In genomic region chr11:93522448-93522847, GRCh38 we compare ENCODE assay signal across 30 cellular contexts. TPM values are rescaled to one million over a fixed set of nuclear protein-coding genes. Genes with fewer than 3 reads are reported as not detected.
DNase-seq lines count a peak whose midpoint lies in the region; ATAC-seq, FAIRE-seq and TF ChIP-seq lines count a peak whose summit lies in the region.
"Had no signal": no experiment of that assay in that cellular context is flagged by ENCODE, and none has a peak within 500 bp of the region (broad histone marks: within the 10 kb centered on the region; RNA-seq: fewer than 3 reads in every experiment).

No MANE protein-coding gene starts in this region.

- no peak for DNase-seq in T-helper 1 cell
- DNase-seq in NCI-H2029 treated with DMSO at 0.1 percent for 48 hours (lab: John Stamatoyannopoulos, UW): peak; percentile 66
- no peak for DNase-seq in GM12878 (ENCODE audit: low read depth, low spot score)
- DNase-seq in stimulated activated naive B cell treated with anti-CD40 and anti-IgM and Interleukin-4, amounts not matched to agents 10 μg/mL and 1 μg/mL and 100 μg/mL, for 72 hours: no peak
- DNase-seq in glutamatergic neuron: no peak
- DNase-seq: activated CD4-positive, alpha-beta T cell treated with anti-CD3 and anti-CD28 coated beads, Interleukin-2, amount 50 U/mL, for 1 hour; activated naive CD4-positive, alpha-beta T cell treated with anti-CD3 and anti-CD28 coated beads for 36 hours; activated T-cell treated with anti-CD3 and anti-CD28 coated beads, Interleukin-2, amount 50 U/mL, for 72 hours; CD8-positive, alpha-beta T cell; central memory CD4-positive, alpha-beta T cell; cortex of kidney; effector memory CD8-positive, alpha-beta T cell; HCEC 1CT; immature natural killer cell; KG1; left cardiac atrium; MM.1S; NCI-H1417 treated with DMSO at 0.1 percent for 48 hours; NCI-H510A; Right ventricle myocardium superior; T-helper 9 cell; upper lobe of right lung had no signal

- H3K4me2 ChIP-seq in GM12878 (ENCODE audit: control insufficient read depth, insufficient read depth): peak overlapping the region; percentile 96; the same call in 1 of the 2 replicates
- H3K4me2 ChIP-seq: A549 had no signal

- H3K36me3 ChIP-seq in GM12878 (ENCODE audit: control insufficient read depth in 2 of 2, insufficient read depth in 2 of 2, low read length in 1 of 2): no peaks in the 10 kb centered on the region; a peak in 1 of 4 replicates
- H3K36me3 ChIP-seq: upper lobe of right lung had no signal

- no peaks in the 10 kb centered on the region for H3K27me3 Mint-ChIP-seq in T-helper 1 cell treated with Interleukin-12 subunit alpha and Interleukin-12 subunit beta and Interleukin-4 antibody, amounts not matched to agents 30 μg/mL and 1 μg/mL, for 36 hours (ENCODE audit: low read depth)
- H3K27me3 Mint-ChIP-seq in stimulated activated naive B cell treated with anti-CD40 and anti-IgM and Interleukin-4, amounts not matched to agents 10 μg/mL and 1 μg/mL and 100 μg/mL, for 72 hours: no peaks in the 10 kb centered on the region
- H3K27me3 Mint-ChIP-seq in glutamatergic neuron (ENCODE audit: unreplicated experiment): no peaks in the 10 kb centered on the region
- H3K27me3 Mint-ChIP-seq: effector memory CD8-positive, alpha-beta T cell had no signal

- no peaks in the 10 kb centered on the region for H4K20me1 ChIP-seq in GM12878 (ENCODE audit: control insufficient read depth, insufficient read depth)

- H3K4me1 ChIP-seq in GM12878 (ENCODE audit: control insufficient read depth, insufficient read depth, low read length): peaks cover 70% of the 10 kb centered on the region
- H3K4me1 ChIP-seq: A549 had no signal

- TF ChIP-seq RAD21 in GM12878 (IDR thresholded peaks at IDR 0.05; ENCODE audit: insufficient read depth, low read depth, low read length): no peak

- TF ChIP-seq CTCF in GM12878 (IDR thresholded peaks at IDR 0.05 in 2 of 3, conservative IDR thresholded peaks at IDR 0.05 in 1 of 3; ENCODE audit: control insufficient read depth in 2 of 3, extremely low read depth in 1 of 3, insufficient read depth in 1 of 3, low read depth in 3 of 3, low read length in 3 of 3): no peak
- no peak for TF ChIP-seq CTCF in glutamatergic neuron (IDR thresholded peaks at IDR 0.05; ENCODE audit: partially characterized antibody, unreplicated experiment)

- intact Hi-C loops in GM12878 (cut with micrococcal nuclease; ENCODE audit: unreplicated experiment): loop anchor here (10.0 kb wide), 1 partner anchor 1732 kb away; no protein-coding TSS in a partner anchor

- peaks cover 65% of the 10 kb centered on the region for H3K79me2 ChIP-seq in GM12878 (ENCODE audit: control insufficient read depth, insufficient read depth, low read length)

- CTCF ChIA-PET in GM12878 (lab: Yijun Ruan, JAX): interaction anchor here (3.4 to 5.6 kb wide), 3 partner anchors 10 to 19 kb away, joined by 22 to 35 read pairs (median 22); no protein-coding TSS in a partner anchor

- peaks cover 77% of the 10 kb centered on the region for H3K4me1 Mint-ChIP-seq in T-helper 1 cell treated with Interleukin-12 subunit alpha and Interleukin-12 subunit beta and Interleukin-4 antibody, amounts not matched to agents 30 μg/mL and 1 μg/mL, for 36 hours (ENCODE audit: low read depth)
- H3K4me1 Mint-ChIP-seq in stimulated activated naive B cell treated with anti-CD40 and anti-IgM and Interleukin-4, amounts not matched to agents 10 μg/mL and 1 μg/mL and 100 μg/mL, for 72 hours: peaks cover 29 to 48% of the 10 kb centered on the region in 2 donors
- H3K4me1 Mint-ChIP-seq in glutamatergic neuron (ENCODE audit: low read depth, unreplicated experiment): peaks cover 35% of the 10 kb centered on the region

- peak overlapping the region; percentile 94; the same call in 1 of the 2 replicates for H3K27ac ChIP-seq in GM12878 (ENCODE audit: control insufficient read depth, insufficient read depth)
- H3K27ac ChIP-seq: A549, HL-60, upper lobe of right lung had no signal

- in situ Hi-C loops in GM12878 (cut with MboI): no loop called here

- TF ChIP-seq POLR2A in GM12878 (IDR thresholded peaks at IDR 0.05; ENCODE audit: low read depth, low read length): no peak

- H3K9me3 ChIP-seq in GM12878 (replicated peaks; ENCODE audit: control insufficient read depth, insufficient read depth, low read length): no peaks in the 10 kb centered on the region
- H3K9me3 ChIP-seq: A549, upper lobe of right lung had no signal

- 83% methylated on average over 6 of the region's 6 CpGs for WGBS in GM12878 (ENCODE audit: insufficient coverage, insufficient replicate concordance, low lambda C conversion rate, missing lambda C conversion rate)

- H3K9ac ChIP-seq in GM12878 (ENCODE audit: control insufficient read depth, insufficient read depth, low read length): no peak overlapping the region

- no peaks in the 10 kb centered on the region for H3K27me3 ChIP-seq in GM12878 (replicated peaks in 1 of 2; ENCODE audit: control insufficient read depth in 2 of 2, insufficient read depth in 2 of 2, low read length in 1 of 2)
- H3K27me3 ChIP-seq: upper lobe of right lung had no signal

- RAD21 ChIA-PET in GM12878 (lab: Charles Lee; ENCODE audit: unreplicated experiment): interaction anchor here (2.9 to 15.4 kb wide), 2 partner anchors 7 to 14 kb away, joined by 17 to 299 read pairs; partner anchors contain the start of gene SMCO4

- no peak for FAIRE-seq in GM12878 (lab: Jason Lieb, UNC)
- FAIRE-seq: A549, GM18507 had no signal

- ATAC-seq in GM12878 (no peak), HG03378 (IDR thresholded peaks at IDR 0.05; ENCODE audit: unreplicated experiment) (no peak), GM21390 (IDR thresholded peaks at IDR 0.05; ENCODE audit: unreplicated experiment) (no peak)
- ATAC-seq in stimulated activated naive B cell treated with anti-CD40 and anti-IgM and Interleukin-4, amounts not matched to agents 10 μg/mL and 1 μg/mL and 100 μg/mL, for 72 hours (replicated peaks): no peak
- ATAC-seq: A549; activated T-cell treated with anti-CD3 and anti-CD28 coated beads, Interleukin-2, amount 50 U/mL, for 72 hours; CD8-positive, alpha-beta T cell; effector memory CD8-positive, alpha-beta T cell; left cardiac atrium; Panc1; stimulated activated effector memory CD8-positive, alpha-beta T cell treated with anti-CD3 and anti-CD28 coated beads, Interleukin-12 subunit alpha, Interleukin-12 subunit beta, amount 100 ng/mL, for 72 hours; upper lobe of right lung had no signal

- H3K4me3 Mint-ChIP-seq in T-helper 1 cell treated with Interleukin-12 subunit alpha and Interleukin-12 subunit beta and Interleukin-4 antibody, amounts not matched to agents 30 μg/mL and 1 μg/mL, for 36 hours: no peak overlapping the region
- no peak overlapping the region for H3K4me3 Mint-ChIP-seq in stimulated activated naive B cell treated with anti-CD40 and anti-IgM and Interleukin-4, amounts not matched to agents 10 μg/mL and 1 μg/mL and 100 μg/mL, for 72 hours
- H3K4me3 Mint-ChIP-seq in glutamatergic neuron (ENCODE audit: unreplicated experiment): no peak overlapping the region
- H3K4me3 Mint-ChIP-seq: activated naive CD4-positive, alpha-beta T cell treated with anti-CD3 and anti-CD28 coated beads for 36 hours; CD8-positive, alpha-beta T cell; effector memory CD8-positive, alpha-beta T cell; immature natural killer cell; stimulated activated effector memory CD8-positive, alpha-beta T cell treated with anti-CD3 and anti-CD28 coated beads, Interleukin-12 subunit alpha, Interleukin-12 subunit beta, amount 100 ng/mL, for 72 hours had no signal

- peaks cover 18% of the 10 kb centered on the region for H3K36me3 Mint-ChIP-seq in T-helper 1 cell treated with Interleukin-12 subunit alpha and Interleukin-12 subunit beta and Interleukin-4 antibody, amounts not matched to agents 30 μg/mL and 1 μg/mL, for 36 hours (ENCODE audit: low read depth)
- H3K36me3 Mint-ChIP-seq in stimulated activated naive B cell treated with anti-CD40 and anti-IgM and Interleukin-4, amounts not matched to agents 10 μg/mL and 1 μg/mL and 100 μg/mL, for 72 hours: no peaks in the 10 kb centered on the region
- H3K36me3 Mint-ChIP-seq in glutamatergic neuron (ENCODE audit: unreplicated experiment): no peaks in the 10 kb centered on the region
- H3K36me3 Mint-ChIP-seq: CD8-positive, alpha-beta T cell; immature natural killer cell; stimulated activated effector memory CD8-positive, alpha-beta T cell treated with anti-CD3 and anti-CD28 coated beads, Interleukin-12 subunit alpha, Interleukin-12 subunit beta, amount 100 ng/mL, for 72 hours had no signal

- POLR2A ChIA-PET in GM12878 (lab: Charles Lee): interaction anchor here (12.8 kb wide), 1 partner anchor 15 kb away, joined by 191 read pairs; the partner anchor contains the start of gene SMCO4

- no peak for TF ChIP-seq EP300 in GM12878 (IDR thresholded peaks at IDR 0.05; ENCODE audit: borderline replicate concordance in 1 of 2, control insufficient read depth in 1 of 2, low read depth in 2 of 2, low read length in 2 of 2)

- SMC1A ChIA-PET in GM12878 (lab: Charles Lee; ENCODE audit: uncharacterized antibody, unreplicated experiment): interaction anchor here (0.8 to 9.3 kb wide), 4 partner anchors 14 to 24 kb away, joined by 3 to 275 read pairs (median 5); no protein-coding TSS in a partner anchor

- no peak overlapping the region for H2AFZ ChIP-seq in GM12878 (ENCODE audit: control insufficient read depth, low read depth, low read length)

- no TSS peak for BruUV-seq in GM12878 (replicated peaks; lab: Mats Ljungman, UMichigan)

- peak overlapping the region; percentile 1 for H3K27ac Mint-ChIP-seq in T-helper 1 cell treated with Interleukin-12 subunit alpha and Interleukin-12 subunit beta and Interleukin-4 antibody, amounts not matched to agents 30 μg/mL and 1 μg/mL, for 36 hours
- peak overlapping the region; percentile 63 for H3K27ac Mint-ChIP-seq in stimulated activated naive B cell treated with anti-CD40 and anti-IgM and Interleukin-4, amounts not matched to agents 10 μg/mL and 1 μg/mL and 100 μg/mL, for 72 hours
- no peak overlapping the region for H3K27ac Mint-ChIP-seq in glutamatergic neuron (ENCODE audit: unreplicated experiment)
- H3K27ac Mint-ChIP-seq: activated naive CD4-positive, alpha-beta T cell treated with anti-CD3 and anti-CD28 coated beads for 36 hours; activated T-cell treated with anti-CD3 and anti-CD28 coated beads, Interleukin-2, amount 50 U/mL, for 72 hours; CD8-positive, alpha-beta T cell; stimulated activated effector memory CD8-positive, alpha-beta T cell treated with anti-CD3 and anti-CD28 coated beads, Interleukin-12 subunit alpha, Interleukin-12 subunit beta, amount 100 ng/mL, for 72 hours had no signal

- H3K4me3 ChIP-seq in GM12878: no peak overlapping the region
- H3K4me3 ChIP-seq: A549, upper lobe of right lung had no signal

- no peaks in the 10 kb centered on the region for H3K9me3 Mint-ChIP-seq in T-helper 1 cell treated with Interleukin-12 subunit alpha and Interleukin-12 subunit beta and Interleukin-4 antibody, amounts not matched to agents 30 μg/mL and 1 μg/mL, for 36 hours
- H3K9me3 Mint-ChIP-seq in stimulated activated naive B cell treated with anti-CD40 and anti-IgM and Interleukin-4, amounts not matched to agents 10 μg/mL and 1 μg/mL and 100 μg/mL, for 72 hours: no peaks in the 10 kb centered on the region
- H3K9me3 Mint-ChIP-seq in glutamatergic neuron (ENCODE audit: unreplicated experiment): no peaks in the 10 kb centered on the region
- H3K9me3 Mint-ChIP-seq: activated naive CD4-positive, alpha-beta T cell treated with anti-CD3 and anti-CD28 coated beads for 36 hours; activated T-cell treated with anti-CD3 and anti-CD28 coated beads, Interleukin-2, amount 50 U/mL, for 72 hours; CD8-positive, alpha-beta T cell; effector memory CD8-positive, alpha-beta T cell; immature natural killer cell; stimulated activated effector memory CD8-positive, alpha-beta T cell treated with anti-CD3 and anti-CD28 coated beads, Interleukin-12 subunit alpha, Interleukin-12 subunit beta, amount 100 ng/mL, for 72 hours had no signal

RNA-seq across cellular contexts. Expression of gene SMCO4, which starts 20.7 kb away (rescaled TPM):
- total RNA-seq in GM12878 (2013; cell fraction: nucleolus; rRNA removed): 20.0 and 25.0 TPM in 2 replicates
- 27.9 and 29.6 TPM in 2 replicates for total RNA-seq in GM12878 (2014; rRNA removed)
- 23.6 and 24.4 TPM in 2 replicates for total RNA-seq in GM12878 (2014; rRNA removed; fragmentation: Illumina TruSeq; extraction: Trizol)
- total RNA-seq in GM12878 (2021): 24.8 and 26.1 TPM in 2 replicates
- polyA plus RNA-seq in GM12878 (2011; ENCODE audit: low read depth): 31.0 TPM
- 56.8 and 59.9 TPM in 2 replicates for polyA plus RNA-seq in GM12878 (2011; rRNA removed)
- polyA plus RNA-seq in GM12878 (2011; cell fraction: cytosol; rRNA removed): 53.5 and 81.3 TPM in 2 replicates
- 42.5 and 56.3 TPM in 2 replicates for polyA plus RNA-seq in GM12878 (2011; cell fraction: nucleus; rRNA removed)
- 44.7 and 48.4 TPM in 2 replicates for polyA plus RNA-seq in GM12878 (2012)
- polyA plus RNA-seq in GM12878 (2014; fragmentation: Illumina TruSeq; extraction: Trizol): 18.7 and 25.9 TPM in 2 replicates
- polyA plus RNA-seq in GM12878 (2014; fragmentation: Nextera tagmentation; extraction: Ambion mirVana): 1 to 10 TPM; 3.6 to 8.1 TPM
- 31.4 and 40.3 TPM in 2 replicates for polyA plus RNA-seq in GM12878 (2014; rRNA removed)
- polyA plus RNA-seq in GM12878 (2016; fragmentation: Nextera tagmentation; extraction: Ambion mirVana): 10 to 100 TPM; 36.4 to 41.8 TPM
- 14.8 and 28.9 TPM in 2 replicates for polyA minus RNA-seq in GM12878 (2011; rRNA and poly(A)+ RNA removed)
- polyA minus RNA-seq in GM12878 (2011; cell fraction: cytosol; rRNA and poly(A)+ RNA removed): 8.0 and 15.2 TPM in 2 replicates
- polyA minus RNA-seq in GM12878 (2011; cell fraction: nucleus; rRNA and poly(A)+ RNA removed): 8.9 and 11.4 TPM in 2 replicates
- 3.0 TPM for total RNA-seq in glutamatergic neuron (ENCODE audit: unreplicated experiment)
